8 cellular contexts compared by ENCODE assay signal in genomic region chr10:51074238-51075028, GRCh38. TPM values are rescaled to one million over a fixed set of nuclear protein-coding genes. Genes with fewer than 3 reads are reported as not detected.
A peak's percentile ranks its signal among the peaks of the same experiment; 100 is the strongest.
DNase-seq lines count a peak whose midpoint lies in the region; ATAC-seq and TF ChIP-seq lines count a peak whose summit lies in the region.

Gene PRKG1 (plus strand): TSS chr10:51074487.

- intact Hi-C loops in A673 (cut with micrococcal nuclease; ENCODE audit: unreplicated experiment) (no loop called here), sciatic nerve (cut with DNase I) (no loop called here)

- CTCF ChIA-PET in A673 (lab: Charles Lee), result no interaction called here

- POLR2A ChIA-PET in A673 (lab: Charles Lee; ENCODE audit: low non-redundant PET), result no interaction called here

- H3K4me3 ChIP-seq in A673 (ENCODE audit: low read depth, low read length, poor library complexity, severe bottlenecking), result peak within 1 kb of the TSS; percentile 42

- peak within 1 kb of the TSS; percentile 71 for H3K4me3 Mint-ChIP-seq in central memory CD8-positive, alpha-beta T cell

- H3K9me3 Mint-ChIP-seq in central memory CD8-positive, alpha-beta T cell, result no peaks in the 10 kb centered on the region

- peaks cover 76% of the 10 kb centered on the region for H3K27me3 ChIP-seq in A673 (replicated peaks; ENCODE audit: insufficient read depth, low read depth, low read length, poor library complexity)

- ATAC-seq in GM18502 (IDR thresholded peaks at IDR 0.05; ENCODE audit: poor library complexity, unreplicated experiment) (peak; percentile 42), sciatic nerve (peak; percentile 92), GM19328 (IDR thresholded peaks at IDR 0.05; ENCODE audit: unreplicated experiment) (no peak), HG03135 (IDR thresholded peaks at IDR 0.05; ENCODE audit: unreplicated experiment) (no peak)
- no peak for ATAC-seq in central memory CD8-positive, alpha-beta T cell (replicated peaks; ENCODE audit: extremely low read depth, poor library complexity, severe bottlenecking)

- no peaks in the 10 kb centered on the region for H3K36me3 ChIP-seq in A673 (ENCODE audit: insufficient read depth, low read length, poor library complexity, severe bottlenecking)

- H3K27ac Mint-ChIP-seq in central memory CD8-positive, alpha-beta T cell (ENCODE audit: low read depth), result no peak within 1 kb of the TSS

- DNase-seq in A673 (ENCODE audit: low spot score) (peak; percentile 55), OCI-M1 (lab: John Stamatoyannopoulos, UW) (peak; percentile 37), iPS-NIHi7 (ENCODE audit: extremely low spot score) (peak; percentile 78), sciatic nerve (ENCODE audit: low spot score) (peak; percentile 80)
- no peak for DNase-seq in central memory CD8-positive, alpha-beta T cell (ENCODE audit: low spot score in 2 of 2)

- peaks cover 6% of the 10 kb centered on the region for H3K4me1 Mint-ChIP-seq in central memory CD8-positive, alpha-beta T cell

- no peak for TF ChIP-seq CTCF in A673 (conservative IDR thresholded peaks at IDR 0.05; ENCODE audit: low read depth, low read length)

- H3K27ac ChIP-seq in A673 (ENCODE audit: low read depth, low read length, poor library complexity, severe bottlenecking), result no peak within 1 kb of the TSS

- H3K27me3 Mint-ChIP-seq in central memory CD8-positive, alpha-beta T cell, result peaks cover 45% of the 10 kb centered on the region

- no peaks in the 10 kb centered on the region for H3K36me3 Mint-ChIP-seq in central memory CD8-positive, alpha-beta T cell (ENCODE audit: insufficient read depth)

- no peaks in the 10 kb centered on the region for H3K9me3 ChIP-seq in A673 (ENCODE audit: low read depth, low read length, poor library complexity, severe bottlenecking)

- no TSS peak for BruUV-seq in A673 (replicated peaks; lab: Mats Ljungman, UMichigan)

- H3K4me1 ChIP-seq in A673 (ENCODE audit: insufficient read depth, low read length, poor library complexity, severe bottlenecking), result peaks cover 6% of the 10 kb centered on the region

RNA-seq across cellular contexts. Expression of gene PRKG1, which starts in this region (rescaled TPM):
- total RNA-seq in A673 (2021), result 0.17 and 0.58 TPM in 2 replicates
- 20.0 TPM for total RNA-seq in sciatic nerve

Comparison
In these comparisons a context has a peak if more than half of its experiments do, and no peak if none do; other contexts are left out.
1. RNA of gene PRKG1 (total RNA-seq): 20.0 TPM in sciatic nerve (single experiment); 0.17 to 0.58 TPM in A673; every median in the first group is over 10 times any median in the second.
2. Peak in DNase-seq and H3K4me3 ChIP-seq in A673; RNA of the gene not detected or under 1 TPM.
3. DNase-seq: peak in OCI-M1 (single experiment), iPS-NIHi7 (single experiment) and sciatic nerve (single experiment); none in central memory CD8-positive, alpha-beta T cell (0 of 2).
4. ATAC-seq: peak in GM18502 (single experiment) and sciatic nerve (single experiment); none in central memory CD8-positive, alpha-beta T cell (single experiment), GM19328 (single experiment) and HG03135 (single experiment).